1 cellular context compared by ENCODE assay signal in the genomic region with DNA sequence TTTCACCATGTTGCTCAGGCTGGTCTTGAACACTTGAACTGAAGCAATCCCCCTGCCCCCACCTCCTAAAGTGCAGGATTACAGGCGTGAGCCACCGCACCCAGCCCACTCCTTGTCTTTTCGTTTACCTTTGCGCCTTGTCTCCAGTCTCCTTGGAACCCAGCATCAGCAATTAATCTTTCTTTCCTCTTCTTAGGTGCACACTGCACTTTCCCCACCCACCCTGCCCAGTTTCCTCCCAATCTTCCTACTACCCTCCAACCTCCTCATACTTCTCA.
TF ChIP-seq lines count a peak whose summit lies in the region.

No MANE protein-coding gene starts in this region.

TF ChIP-seq in GM23338, 12 proteins besides CTCF, POLR2A, EP300 and RAD21 (continued from another document):
- TF ChIP-seq, protein P1, sequence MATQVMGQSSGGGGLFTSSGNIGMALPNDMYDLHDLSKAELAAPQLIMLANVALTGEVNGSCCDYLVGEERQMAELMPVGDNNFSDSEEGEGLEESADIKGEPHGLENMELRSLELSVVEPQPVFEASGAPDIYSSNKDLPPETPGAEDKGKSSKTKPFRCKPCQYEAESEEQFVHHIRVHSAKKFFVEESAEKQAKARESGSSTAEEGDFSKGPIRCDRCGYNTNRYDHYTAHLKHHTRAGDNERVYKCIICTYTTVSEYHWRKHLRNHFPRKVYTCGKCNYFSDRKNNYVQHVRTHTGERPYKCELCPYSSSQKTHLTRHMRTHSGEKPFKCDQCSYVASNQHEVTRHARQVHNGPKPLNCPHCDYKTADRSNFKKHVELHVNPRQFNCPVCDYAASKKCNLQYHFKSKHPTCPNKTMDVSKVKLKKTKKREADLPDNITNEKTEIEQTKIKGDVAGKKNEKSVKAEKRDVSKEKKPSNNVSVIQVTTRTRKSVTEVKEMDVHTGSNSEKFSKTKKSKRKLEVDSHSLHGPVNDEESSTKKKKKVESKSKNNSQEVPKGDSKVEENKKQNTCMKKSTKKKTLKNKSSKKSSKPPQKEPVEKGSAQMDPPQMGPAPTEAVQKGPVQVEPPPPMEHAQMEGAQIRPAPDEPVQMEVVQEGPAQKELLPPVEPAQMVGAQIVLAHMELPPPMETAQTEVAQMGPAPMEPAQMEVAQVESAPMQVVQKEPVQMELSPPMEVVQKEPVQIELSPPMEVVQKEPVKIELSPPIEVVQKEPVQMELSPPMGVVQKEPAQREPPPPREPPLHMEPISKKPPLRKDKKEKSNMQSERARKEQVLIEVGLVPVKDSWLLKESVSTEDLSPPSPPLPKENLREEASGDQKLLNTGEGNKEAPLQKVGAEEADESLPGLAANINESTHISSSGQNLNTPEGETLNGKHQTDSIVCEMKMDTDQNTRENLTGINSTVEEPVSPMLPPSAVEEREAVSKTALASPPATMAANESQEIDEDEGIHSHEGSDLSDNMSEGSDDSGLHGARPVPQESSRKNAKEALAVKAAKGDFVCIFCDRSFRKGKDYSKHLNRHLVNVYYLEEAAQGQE (IDR thresholded peaks at IDR 0.05; ENCODE audit: unreplicated experiment) = no peak
- TF ChIP-seq CREB1 (CRISPR knock-in tag; IDR thresholded peaks at IDR 0.05; ENCODE audit: low read depth) (no peak), NANOG (IDR thresholded peaks at IDR 0.05; ENCODE audit: borderline replicate concordance) (no peak), STAT1 (IDR thresholded peaks at IDR 0.05; ENCODE audit: unreplicated experiment) (no peak)
- TF ChIP-seq, protein P2, sequence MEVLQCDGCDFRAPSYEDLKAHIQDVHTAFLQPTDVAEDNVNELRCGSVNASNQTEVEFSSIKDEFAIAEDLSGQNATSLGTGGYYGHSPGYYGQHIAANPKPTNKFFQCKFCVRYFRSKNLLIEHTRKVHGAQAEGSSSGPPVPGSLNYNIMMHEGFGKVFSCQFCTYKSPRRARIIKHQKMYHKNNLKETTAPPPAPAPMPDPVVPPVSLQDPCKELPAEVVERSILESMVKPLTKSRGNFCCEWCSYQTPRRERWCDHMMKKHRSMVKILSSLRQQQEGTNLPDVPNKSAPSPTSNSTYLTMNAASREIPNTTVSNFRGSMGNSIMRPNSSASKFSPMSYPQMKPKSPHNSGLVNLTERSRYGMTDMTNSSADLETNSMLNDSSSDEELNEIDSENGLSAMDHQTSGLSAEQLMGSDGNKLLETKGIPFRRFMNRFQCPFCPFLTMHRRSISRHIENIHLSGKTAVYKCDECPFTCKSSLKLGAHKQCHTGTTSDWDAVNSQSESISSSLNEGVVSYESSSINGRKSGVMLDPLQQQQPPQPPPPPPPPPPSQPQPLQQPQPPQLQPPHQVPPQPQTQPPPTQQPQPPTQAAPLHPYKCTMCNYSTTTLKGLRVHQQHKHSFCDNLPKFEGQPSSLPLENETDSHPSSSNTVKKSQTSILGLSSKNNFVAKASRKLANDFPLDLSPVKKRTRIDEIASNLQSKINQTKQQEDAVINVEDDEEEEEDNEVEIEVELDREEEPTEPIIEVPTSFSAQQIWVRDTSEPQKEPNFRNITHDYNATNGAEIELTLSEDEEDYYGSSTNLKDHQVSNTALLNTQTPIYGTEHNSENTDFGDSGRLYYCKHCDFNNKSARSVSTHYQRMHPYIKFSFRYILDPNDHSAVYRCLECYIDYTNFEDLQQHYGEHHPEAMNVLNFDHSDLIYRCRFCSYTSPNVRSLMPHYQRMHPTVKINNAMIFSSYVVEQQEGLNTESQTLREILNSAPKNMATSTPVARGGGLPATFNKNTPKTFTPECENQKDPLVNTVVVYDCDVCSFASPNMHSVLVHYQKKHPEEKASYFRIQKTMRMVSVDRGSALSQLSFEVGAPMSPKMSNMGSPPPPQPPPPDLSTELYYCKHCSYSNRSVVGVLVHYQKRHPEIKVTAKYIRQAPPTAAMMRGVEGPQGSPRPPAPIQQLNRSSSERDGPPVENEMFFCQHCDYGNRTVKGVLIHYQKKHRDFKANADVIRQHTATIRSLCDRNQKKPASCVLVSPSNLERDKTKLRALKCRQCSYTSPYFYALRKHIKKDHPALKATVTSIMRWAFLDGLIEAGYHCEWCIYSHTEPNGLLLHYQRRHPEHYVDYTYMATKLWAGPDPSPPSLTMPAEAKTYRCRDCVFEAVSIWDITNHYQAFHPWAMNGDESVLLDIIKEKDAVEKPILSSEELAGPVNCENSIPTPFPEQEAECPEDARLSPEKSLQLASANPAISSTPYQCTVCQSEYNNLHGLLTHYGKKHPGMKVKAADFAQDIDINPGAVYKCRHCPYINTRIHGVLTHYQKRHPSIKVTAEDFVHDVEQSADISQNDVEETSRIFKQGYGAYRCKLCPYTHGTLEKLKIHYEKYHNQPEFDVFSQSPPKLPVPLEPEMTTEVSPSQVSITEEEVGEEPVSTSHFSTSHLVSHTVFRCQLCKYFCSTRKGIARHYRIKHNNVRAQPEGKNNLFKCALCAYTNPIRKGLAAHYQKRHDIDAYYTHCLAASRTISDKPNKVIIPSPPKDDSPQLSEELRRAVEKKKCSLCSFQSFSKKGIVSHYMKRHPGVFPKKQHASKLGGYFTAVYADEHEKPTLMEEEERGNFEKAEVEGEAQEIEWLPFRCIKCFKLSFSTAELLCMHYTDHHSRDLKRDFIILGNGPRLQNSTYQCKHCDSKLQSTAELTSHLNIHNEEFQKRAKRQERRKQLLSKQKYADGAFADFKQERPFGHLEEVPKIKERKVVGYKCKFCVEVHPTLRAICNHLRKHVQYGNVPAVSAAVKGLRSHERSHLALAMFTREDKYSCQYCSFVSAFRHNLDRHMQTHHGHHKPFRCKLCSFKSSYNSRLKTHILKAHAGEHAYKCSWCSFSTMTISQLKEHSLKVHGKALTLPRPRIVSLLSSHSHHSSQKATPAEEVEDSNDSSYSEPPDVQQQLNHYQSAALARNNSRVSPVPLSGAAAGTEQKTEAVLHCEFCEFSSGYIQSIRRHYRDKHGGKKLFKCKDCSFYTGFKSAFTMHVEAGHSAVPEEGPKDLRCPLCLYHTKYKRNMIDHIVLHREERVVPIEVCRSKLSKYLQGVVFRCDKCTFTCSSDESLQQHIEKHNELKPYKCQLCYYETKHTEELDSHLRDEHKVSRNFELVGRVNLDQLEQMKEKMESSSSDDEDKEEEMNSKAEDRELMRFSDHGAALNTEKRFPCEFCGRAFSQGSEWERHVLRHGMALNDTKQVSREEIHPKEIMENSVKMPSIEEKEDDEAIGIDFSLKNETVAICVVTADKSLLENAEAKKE (CRISPR knock-in tag; IDR thresholded peaks at IDR 0.05) = no peak
